Comparison of ENCODE assay signal across 37 cellular contexts in the genomic region with DNA sequence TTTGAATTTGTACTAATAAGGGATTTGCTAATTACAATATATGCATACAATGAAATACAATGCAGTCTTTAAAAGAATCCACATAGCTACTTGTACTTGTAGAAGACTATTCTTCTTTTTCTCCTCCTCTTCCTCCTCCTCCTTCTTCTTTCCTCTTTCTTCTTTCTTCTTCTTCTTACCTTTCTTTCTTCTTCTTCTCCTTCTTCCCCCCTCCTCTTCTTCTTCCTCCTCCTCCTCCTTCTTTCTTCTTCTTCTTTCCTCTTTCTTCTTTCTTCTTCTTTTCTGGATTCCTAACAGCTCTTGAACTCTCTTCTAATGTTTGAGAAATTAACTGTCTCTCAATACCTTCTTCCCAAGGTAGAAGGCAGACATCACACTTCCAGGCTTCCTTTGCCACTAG. TPM values are rescaled to one million over a fixed set of nuclear protein-coding genes. Genes with fewer than 3 reads are reported as not detected.
DNase-seq lines count a peak whose midpoint lies in the region; ATAC-seq and TF ChIP-seq lines count a peak whose summit lies in the region.
"Had no signal": no experiment of that assay in that cellular context is flagged by ENCODE, and none has a peak within 500 bp of the region (broad histone marks: within the 10 kb centered on the region; RNA-seq: fewer than 3 reads in every experiment).

No MANE protein-coding gene starts in this region.

- H3K27ac Mint-ChIP-seq in neural progenitor cell (no peak overlapping the region), GM23338 (no peak overlapping the region)
- H3K27ac Mint-ChIP-seq: B cell; CD14-positive monocyte; CD4-positive, alpha-beta memory T cell; CD4-positive, alpha-beta T cell; CD8-positive, alpha-beta memory T cell; CD8-positive, alpha-beta T cell had no signal

- CTCF ChIA-PET in HEK293 (lab: Yijun Ruan, JAX), result no interaction called here

- no peaks in the 10 kb centered on the region for H3K27me3 ChIP-seq in DOHH2 (ENCODE audit: control insufficient read depth, low read length)
- H3K27me3 ChIP-seq in neural progenitor cell, result no peaks in the 10 kb centered on the region
- H3K27me3 ChIP-seq in GM23338 (ENCODE audit: insufficient read depth), result no peaks in the 10 kb centered on the region
- no peaks in the 10 kb centered on the region for H3K27me3 ChIP-seq in right atrium auricular region
- H3K27me3 ChIP-seq: BE2C; BLaER1; BLaER1 treated with 17β-estradiol and CSF1 and Interleukin-3, amounts not matched to agents 10 nM and 100 nM had no signal

- no peaks in the 10 kb centered on the region for H4K20me1 ChIP-seq in DOHH2 (ENCODE audit: control insufficient read depth, insufficient read depth, low read depth, low read length)
- no peaks in the 10 kb centered on the region for H4K20me1 ChIP-seq in neural progenitor cell (ENCODE audit: low read depth)
- H4K20me1 ChIP-seq in GM23338 (replicated peaks; ENCODE audit: insufficient read depth), result no peaks in the 10 kb centered on the region
- H4K20me1 ChIP-seq: BLaER1; BLaER1 treated with 17β-estradiol and CSF1 and Interleukin-3, amounts not matched to agents 10 nM and 100 nM had no signal

- H3K27ac ChIP-seq in DOHH2 (ENCODE audit: low read depth, low read length), result 0 out of 2 replicates have a peak overlapping the region, but pooled peaks have one; percentile 7
- no peak overlapping the region for H3K27ac ChIP-seq in HEK293 (ENCODE audit: extremely low read depth, low read depth, low read length)
- H3K27ac ChIP-seq in neural progenitor cell, result no peak overlapping the region
- no peak overlapping the region for H3K27ac ChIP-seq in GM23338 (ENCODE audit: low read depth)
- H3K27ac ChIP-seq in right atrium auricular region, result no peak overlapping the region
- H3K27ac ChIP-seq: 22Rv1; A549; BLaER1; BLaER1 treated with 17β-estradiol and CSF1 and Interleukin-3, amounts not matched to agents 10 nM and 100 nM; C4-2B had no signal

- no peaks in the 10 kb centered on the region for H3F3A ChIP-seq in DOHH2 (ENCODE audit: control insufficient read depth, insufficient read depth)
- peaks cover 4% of the 10 kb centered on the region for H3F3A ChIP-seq in neural progenitor cell (ENCODE audit: low read depth)
- no peaks in the 10 kb centered on the region for H3F3A ChIP-seq in GM23338 (replicated peaks; ENCODE audit: low read depth)

- H3K4me1 ChIP-seq in DOHH2 (ENCODE audit: control insufficient read depth, low read length), result peaks cover 31% of the 10 kb centered on the region
- H3K4me1 ChIP-seq in HEK293 (ENCODE audit: control insufficient read depth, insufficient read depth, low read length), result no peaks in the 10 kb centered on the region
- H3K4me1 ChIP-seq in neural progenitor cell, result peaks cover 10% of the 10 kb centered on the region
- H3K4me1 ChIP-seq in GM23338 (ENCODE audit: insufficient read depth), result no peaks in the 10 kb centered on the region
- H3K4me1 ChIP-seq in right atrium auricular region, result no peaks in the 10 kb centered on the region
- H3K4me1 ChIP-seq: A549, BE2C had no signal

- TF ChIP-seq CTCF in DOHH2 (IDR thresholded peaks at IDR 0.05; ENCODE audit: low read depth, low read length, poor library complexity, severe bottlenecking), result no peak
- no peak for TF ChIP-seq CTCF in HEK293 (tag by site-specific recombination; IDR thresholded peaks at IDR 0.05)
- TF ChIP-seq CTCF in neural progenitor cell (IDR thresholded peaks at IDR 0.05), result no peak
- no peak for TF ChIP-seq CTCF in GM23338 (conservative IDR thresholded peaks at IDR 0.05; ENCODE audit: low read depth in 2 of 2)
- no peak for TF ChIP-seq CTCF in right atrium auricular region (IDR thresholded peaks at IDR 0.05)

- H3K9me3 ChIP-seq in DOHH2 (ENCODE audit: control insufficient read depth, insufficient read depth, low read length) (no peaks in the 10 kb centered on the region), HEK293 (ENCODE audit: control insufficient read depth, insufficient read depth, low read depth, low read length) (no peaks in the 10 kb centered on the region), neural progenitor cell (ENCODE audit: low read depth) (no peaks in the 10 kb centered on the region), right atrium auricular region (no peaks in the 10 kb centered on the region)
- H3K9me3 ChIP-seq: A549; BE2C; BLaER1; BLaER1 treated with 17β-estradiol and CSF1 and Interleukin-3, amounts not matched to agents 10 nM and 100 nM; Caco-2 had no signal

- H3K4me3 ChIP-seq in DOHH2 (ENCODE audit: low read length) (no peak overlapping the region), HEK293 (ENCODE audit: low read depth, low read length) (no peak overlapping the region), neural progenitor cell (no peak overlapping the region), GM23338 (no peak overlapping the region), right atrium auricular region (no peak overlapping the region)
- H3K4me3 ChIP-seq: A549; BLaER1; BLaER1 treated with 17β-estradiol and CSF1 and Interleukin-3, amounts not matched to agents 10 nM and 100 nM had no signal

- H3K4me2 ChIP-seq in DOHH2 (ENCODE audit: low read length) (peak overlapping the region; percentile 32; the same call in 1 of the 2 replicates), neural progenitor cell (no peak overlapping the region), GM23338 (no peak overlapping the region)
- H3K4me2 ChIP-seq: A549; BLaER1; BLaER1 treated with 17β-estradiol and CSF1 and Interleukin-3, amounts not matched to agents 10 nM and 100 nM had no signal

- peak; percentile 1 for DNase-seq in CD1c-positive myeloid dendritic cell (ENCODE audit: extremely low spot score)
- DNase-seq in neural progenitor cell (ENCODE audit: low spot score), result no peak
- DNase-seq in GM23338 (ENCODE audit: low spot score), result no peak
- DNase-seq in right atrium auricular region (ENCODE audit: low spot score), result no peak
- no peak for DNase-seq in NCI-H1694 (lab: John Stamatoyannopoulos, UW)
- DNase-seq: 8988T; ACHN; AML-193; BE2C; C1 segment of cervical spinal cord; Caco-2; Calu3; CD4-positive, alpha-beta memory T cell; CD4-positive, alpha-beta T cell; CD4-positive, CD25-positive, alpha-beta regulatory T cell; CD8-positive, alpha-beta memory T cell; CD8-positive, alpha-beta T cell; COR-L47; DMS 273 treated with DMSO at 0.1 percent for 48 hours; DMS153; DMS53; DMS79; DMS79 treated with DMSO at 0.1 percent for 48 hours; DND-41; EL had no signal

- H3K9me3 Mint-ChIP-seq in neural progenitor cell, result no peaks in the 10 kb centered on the region
- no peaks in the 10 kb centered on the region for H3K9me3 Mint-ChIP-seq in GM23338
- H3K9me3 Mint-ChIP-seq: CD4-positive, alpha-beta T cell; CD8-positive, alpha-beta T cell had no signal

- H3K4me3 Mint-ChIP-seq in neural progenitor cell, result no peak overlapping the region
- no peak overlapping the region for H3K4me3 Mint-ChIP-seq in GM23338
- H3K4me3 Mint-ChIP-seq: B cell; CD14-positive monocyte; CD4-positive, alpha-beta memory T cell; CD4-positive, alpha-beta T cell; CD4-positive, CD25-positive, alpha-beta regulatory T cell; CD8-positive, alpha-beta memory T cell; CD8-positive, alpha-beta T cell had no signal

- H3K4me1 Mint-ChIP-seq in neural progenitor cell (peaks cover 28% of the 10 kb centered on the region), GM23338 (no peaks in the 10 kb centered on the region; the same call in 2 of the 3 replicates)
- H3K4me1 Mint-ChIP-seq: CD14-positive monocyte; CD4-positive, alpha-beta memory T cell; CD4-positive, CD25-positive, alpha-beta regulatory T cell; CD8-positive, alpha-beta memory T cell had no signal

- H3K27me3 Mint-ChIP-seq in neural progenitor cell (ENCODE audit: insufficient read depth, low read depth), result peaks cover 3% of the 10 kb centered on the region
- peaks cover 2% of the 10 kb centered on the region for H3K27me3 Mint-ChIP-seq in GM23338 (ENCODE audit: insufficient read depth, low read depth, poor library complexity)

- H3K9ac ChIP-seq in neural progenitor cell, result no peak overlapping the region
- H3K9ac ChIP-seq: BLaER1; BLaER1 treated with 17β-estradiol and CSF1 and Interleukin-3, amounts not matched to agents 10 nM and 100 nM had no signal

- no peaks in the 10 kb centered on the region for H3K9me2 ChIP-seq in DOHH2 (replicated peaks; ENCODE audit: control insufficient read depth, low read length)
- H3K9me2 ChIP-seq in GM23338 (ENCODE audit: insufficient read depth), result 0 out of 2 replicates have a peak, but pooled peaks cover 3% of the 10 kb centered on the region

- no peaks in the 10 kb centered on the region for H3K36me3 ChIP-seq in DOHH2 (ENCODE audit: control insufficient read depth, low read length)
- H3K36me3 ChIP-seq in HEK293 (ENCODE audit: control insufficient read depth in 2 of 2, insufficient read depth in 1 of 2, low read length in 2 of 2), result no peaks in the 10 kb centered on the region
- no peaks in the 10 kb centered on the region for H3K36me3 ChIP-seq in neural progenitor cell
- no peaks in the 10 kb centered on the region for H3K36me3 ChIP-seq in GM23338 (ENCODE audit: insufficient read depth)
- H3K36me3 ChIP-seq in right atrium auricular region, result no peaks in the 10 kb centered on the region
- H3K36me3 ChIP-seq: BE2C; BLaER1; BLaER1 treated with 17β-estradiol and CSF1 and Interleukin-3, amounts not matched to agents 10 nM and 100 nM had no signal

- ATAC-seq in GM23338 (no peak), GM18909 (IDR thresholded peaks at IDR 0.05; ENCODE audit: poor library complexity, unreplicated experiment) (no peak)
- ATAC-seq: A549; CD8-positive, alpha-beta T cell had no signal

- H2AFZ ChIP-seq in neural progenitor cell (replicated peaks) (peak overlapping the region; percentile 13), GM23338 (no peak overlapping the region)

- POLR2A ChIA-PET in HEK293 (lab: Yijun Ruan, JAX), result no interaction called here

- H3K79me2 ChIP-seq in DOHH2 (ENCODE audit: control insufficient read depth, low read length), result no peaks in the 10 kb centered on the region
- no peaks in the 10 kb centered on the region for H3K79me2 ChIP-seq in neural progenitor cell (ENCODE audit: low read depth)
- no peaks in the 10 kb centered on the region for H3K79me2 ChIP-seq in GM23338 (replicated peaks; ENCODE audit: insufficient read depth)

- H3K36me3 Mint-ChIP-seq in neural progenitor cell (no peaks in the 10 kb centered on the region), GM23338 (ENCODE audit: low read depth) (no peaks in the 10 kb centered on the region)
- H3K36me3 Mint-ChIP-seq: CD14-positive monocyte; CD4-positive, alpha-beta memory T cell; CD4-positive, CD25-positive, alpha-beta regulatory T cell; CD8-positive, alpha-beta T cell had no signal

TF ChIP-seq in HEK293, 187 proteins besides CTCF, POLR2A, EP300 and RAD21 (continues in another document):
- TF ChIP-seq SALL2 (tag by site-specific recombination; IDR thresholded peaks at IDR 0.05; ENCODE audit: borderline replicate concordance), result no peak

TF ChIP-seq in GM23338, 12 proteins besides CTCF, POLR2A, EP300 and RAD21 (continues in another document):
- TF ChIP-seq NANOG (IDR thresholded peaks at IDR 0.05; ENCODE audit: borderline replicate concordance), result no peak

RNA-seq across cellular contexts. Expression of a gene that starts 29.3 kb away (rescaled TPM):
- total RNA-seq in neural progenitor cell (ENCODE audit: low replicate concordance), result 0.95 and 2.3 TPM in 2 replicates
- total RNA-seq in GM23338 (2014; rRNA removed; shearing (Covaris generic)), result 1.4 and 2.2 TPM in 2 replicates
- polyA plus RNA-seq in GM23338 (2016; fragmentation: Nextera tagmentation; extraction: Ambion mirVana), result 1.4 and 2.8 TPM in 2 replicates
- total RNA-seq in right atrium auricular region, result not detected
- total RNA-seq: Calu3; CD4-positive, alpha-beta memory T cell; CD4-positive, alpha-beta T cell; G401 had no signal
- polyA plus RNA-seq: BJ; CD14-positive monocyte; CD4-positive, alpha-beta memory T cell; CD4-positive, CD25-positive, alpha-beta regulatory T cell; CD8-positive, alpha-beta memory T cell had no signal
